ENCODE assay signal across 1 cellular context in genomic region chr19:17932485-17933338, GRCh38.
A peak's percentile ranks its signal among the peaks of the same experiment; 100 is the strongest.
TF ChIP-seq lines count a peak whose summit lies in the region.

TSS of gene CCDC124 (plus strand) at chr19:17933015. CDS start at chr19:17936421, 3,406 bp downstream.

TF ChIP-seq in GM12878, 131 proteins besides CTCF, POLR2A, EP300 and RAD21 (continued from another document and continues in another):
- TF ChIP-seq ZBTB40 (IDR thresholded peaks at IDR 0.05; ENCODE audit: borderline replicate concordance) (peak; percentile 62), RAD51 (IDR thresholded peaks at IDR 0.05) (peak; percentile 95), SUPT20H (IDR thresholded peaks at IDR 0.05; ENCODE audit: borderline replicate concordance, control insufficient read depth, low read depth, low read length) (no peak), NKRF (conservative IDR thresholded peaks at IDR 0.05) (peak; percentile 75), ZNF687 (IDR thresholded peaks at IDR 0.05) (peak; percentile 76), NRF1 (conservative IDR thresholded peaks at IDR 0.05; ENCODE audit: low read depth, low read length) (peak; percentile 63), FOXM1 (IDR thresholded peaks at IDR 0.05; ENCODE audit: low read depth, low read length) (peak; percentile 79; the same call in 1 of the 2 replicates), EED (IDR thresholded peaks at IDR 0.05; ENCODE audit: low read depth) (peak; percentile 28; the same call in 1 of the 2 replicates), SIX5 (IDR thresholded peaks at IDR 0.05; ENCODE audit: low read depth, low read length, severe bottlenecking) (peak; percentile 88), PRDM15 (CRISPR knock-in tag; IDR thresholded peaks at IDR 0.05) (no peak), CEBPB (IDR thresholded peaks at IDR 0.05; ENCODE audit: borderline replicate concordance in 1 of 2, low read depth in 2 of 2, low read length in 2 of 2) (no peak), JUNB (IDR thresholded peaks at IDR 0.05) (no peak), TARDBP (IDR thresholded peaks at IDR 0.05; ENCODE audit: borderline replicate concordance) (peak; percentile 94), YY1 (IDR thresholded peaks at IDR 0.05; ENCODE audit: low read depth, low read length) (peak; percentile 100), ZNF217 (IDR thresholded peaks at IDR 0.05) (no peak), ATF7 (IDR thresholded peaks at IDR 0.05; ENCODE audit: low read depth) (peak; percentile 98), RELB (IDR thresholded peaks at IDR 0.05; ENCODE audit: low read depth) (peak; percentile 88), PAX5 (IDR thresholded peaks at IDR 0.05; ENCODE audit: borderline replicate concordance, low read depth, low read length) (no peak), TBL1XR1 (IDR thresholded peaks at IDR 0.05; ENCODE audit: low read depth, low read length) (peak; percentile 79), REST (IDR thresholded peaks at IDR 0.05; ENCODE audit: low read depth, low read length) (no peak), CREM (IDR thresholded peaks at IDR 0.05; ENCODE audit: low read depth) (peak; percentile 100), MAX (IDR thresholded peaks at IDR 0.05; ENCODE audit: low read depth, low read length) (peak; percentile 92), CREB1 (IDR thresholded peaks at IDR 0.05; ENCODE audit: low read depth) (peak; percentile 100), BMI1 (IDR thresholded peaks at IDR 0.05; ENCODE audit: borderline replicate concordance) (no peak), SIN3A (IDR thresholded peaks at IDR 0.05; ENCODE audit: low read depth, low read length) (peak; percentile 48; the same call in 1 of the 2 replicates), MTA3 (IDR thresholded peaks at IDR 0.05; ENCODE audit: borderline replicate concordance, low read length) (no peak), KAT2A (conservative IDR thresholded peaks at IDR 0.05; ENCODE audit: control insufficient read depth, low read depth, low read length) (no peak), STAT3 (IDR thresholded peaks at IDR 0.05; ENCODE audit: low read depth, low read length) (no peak), IKZF1 (conservative IDR thresholded peaks at IDR 0.05) (peak; percentile 100), RUNX3 (IDR thresholded peaks at IDR 0.05; ENCODE audit: low read length) (peak; percentile 33; the same call in 1 of the 2 replicates), STAT1 (conservative IDR thresholded peaks at IDR 0.05) (peak; percentile 97), HCFC1 (IDR thresholded peaks at IDR 0.05; ENCODE audit: low read length) (peak; percentile 92), BCLAF1 (IDR thresholded peaks at IDR 0.05) (no peak), POLR2AphosphoS2 (IDR thresholded peaks at IDR 0.05; ENCODE audit: low read depth, low read length) (peak; percentile 78; the same call in 1 of the 2 replicates), ZNF274 (IDR thresholded peaks at IDR 0.05; ENCODE audit: insufficient read depth, insufficient read length) (no peak), CHD2 (IDR thresholded peaks at IDR 0.05; ENCODE audit: borderline replicate concordance, low read depth, low read length) (no peak), NBN (IDR thresholded peaks at IDR 0.05) (peak; percentile 100)
